11 cellular contexts compared by ENCODE assay signal in the genomic region with DNA sequence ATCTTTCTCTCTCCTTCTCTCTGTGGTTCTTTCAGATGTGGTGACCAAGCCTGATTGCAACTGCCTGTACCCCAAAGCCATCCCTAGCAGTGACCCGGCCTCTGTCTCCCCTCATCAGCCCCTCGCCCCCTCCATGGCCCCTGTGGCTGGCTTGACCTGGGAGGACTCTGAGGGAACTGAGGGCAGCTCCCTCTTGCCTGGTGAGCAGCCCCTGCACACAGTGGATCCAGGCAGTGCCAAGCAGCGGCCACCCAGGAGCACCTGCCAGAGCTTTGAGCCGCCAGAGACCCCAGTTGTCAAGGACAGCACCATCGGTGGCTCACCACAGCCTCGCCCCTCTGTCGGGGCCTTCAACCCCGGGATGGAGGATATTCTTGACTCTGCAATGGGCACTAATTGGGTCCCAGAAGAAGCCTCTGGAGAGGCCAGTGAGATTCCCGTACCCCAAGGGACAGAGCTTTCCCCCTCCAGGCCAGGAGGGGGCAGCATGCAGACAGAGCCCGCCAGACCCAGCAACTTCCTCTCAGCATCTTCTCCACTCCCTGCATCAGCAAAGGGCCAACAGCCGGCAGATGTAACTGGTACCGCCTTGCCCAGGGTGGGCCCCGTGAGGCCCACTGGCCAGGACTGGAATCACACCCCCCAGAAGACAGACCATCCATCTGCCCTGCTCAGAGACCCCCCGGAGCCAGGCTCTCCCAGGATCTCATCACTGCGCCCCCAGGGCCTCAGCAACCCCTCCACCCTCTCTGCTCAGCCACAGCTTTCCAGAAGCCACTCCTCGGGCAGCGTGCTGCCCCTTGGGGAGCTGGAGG. TPM values are rescaled to one million over a fixed set of nuclear protein-coding genes. Genes with fewer than 3 reads are reported as not detected.
A peak's percentile ranks its signal among the peaks of the same experiment; 100 is the strongest.
DNase-seq lines count a peak whose midpoint lies in the region; ATAC-seq and TF ChIP-seq lines count a peak whose summit lies in the region.
"Had no signal": no experiment of that assay in that cellular context is flagged by ENCODE, and none has a peak within 500 bp of the region (broad histone marks: within the 10 kb centered on the region; RNA-seq: fewer than 3 reads in every experiment).

No MANE protein-coding gene starts in this region.

- peak overlapping the region; percentile 38 for H3K4me3 ChIP-seq in SU-DHL-6 (ENCODE audit: insufficient read depth, low read length, poor library complexity, severe bottlenecking)
- no peak overlapping the region for H3K4me3 ChIP-seq in tibial nerve

- H2AFZ ChIP-seq in SU-DHL-6 (ENCODE audit: low read depth, low read length, severe bottlenecking), result peak overlapping the region; percentile 76

- no peaks in the 10 kb centered on the region for H4K20me1 ChIP-seq in SU-DHL-6 (ENCODE audit: low read depth, low read length)

- TF ChIP-seq POLR2A in tibial nerve (IDR thresholded peaks at IDR 0.05), result no peak

- no peaks in the 10 kb centered on the region for H3K9me2 ChIP-seq in SU-DHL-6 (replicated peaks; ENCODE audit: insufficient read depth, low read length)

- peak overlapping the region in 1 of 10 donors; percentile 11 for H3K4me3 Mint-ChIP-seq in naive thymus-derived CD8-positive, alpha-beta T cell
- H3K4me3 Mint-ChIP-seq: activated T-cell treated with anti-CD3 and anti-CD28 coated beads, Interleukin-2, amount 50 U/mL, for 72 hours had no signal

- H3K27ac Mint-ChIP-seq in naive thymus-derived CD8-positive, alpha-beta T cell, result no peak overlapping the region
- H3K27ac Mint-ChIP-seq: activated T-cell treated with anti-CD3 and anti-CD28 coated beads, Interleukin-2, amount 50 U/mL, for 72 hours had no signal

- peak overlapping the region; percentile 43 for H3K9ac ChIP-seq in SU-DHL-6 (ENCODE audit: low read length)

- POLR2A ChIA-PET in naive thymus-derived CD8-positive, alpha-beta T cell (lab: Charles Lee), result no interaction called here

- H3K27ac ChIP-seq in SU-DHL-6 (ENCODE audit: low read depth, low read length) (no peak overlapping the region), foreskin keratinocyte (no peak overlapping the region), tibial nerve (peak overlapping the region in 2 of 4 donors; percentile 7 to 86)
- H3K27ac ChIP-seq: neutrophil had no signal

- peaks cover 0 to 19% (median 14%) of the 10 kb centered on the region in 3 donors for H3K36me3 Mint-ChIP-seq in naive thymus-derived CD8-positive, alpha-beta T cell

- no peak for TF ChIP-seq EP300 in tibial nerve (IDR thresholded peaks at IDR 0.05)

- WGBS in tibial nerve, 2 donors, result 79% methylated on average over 16 to 17 of the region's 17 CpGs

- H3K9me3 ChIP-seq in SU-DHL-6 (ENCODE audit: insufficient read depth, low read length) (no peaks in the 10 kb centered on the region), tibial nerve (no peaks in the 10 kb centered on the region)
- H3K9me3 ChIP-seq: neutrophil had no signal

- H3K27me3 Mint-ChIP-seq in naive thymus-derived CD8-positive, alpha-beta T cell, result peaks cover 0 to 3% (median 0%) of the 10 kb centered on the region in 5 donors

- H3K9me3 Mint-ChIP-seq in naive thymus-derived CD8-positive, alpha-beta T cell, result no peaks in the 10 kb centered on the region

- DNase-seq in cardiac septum (ENCODE audit: low spot score) (peak; percentile 70), Right ventricle myocardium inferior (ENCODE audit: missing footprints) (no peak), foreskin keratinocyte (no peak), tibial nerve (ENCODE audit: low spot score in 2 of 2) (no peak)
- no peak for DNase-seq in activated naive CD4-positive, alpha-beta T cell treated with anti-CD3 and anti-CD28 coated beads, Interleukin-2, amount 50 U/mL, for 16 hours
- no peak for DNase-seq in naive thymus-derived CD8-positive, alpha-beta T cell
- DNase-seq: activated T-cell treated with anti-CD3 and anti-CD28 coated beads, Interleukin-2, amount 50 U/mL, for 72 hours; DMS79 had no signal

- H3K27me3 ChIP-seq in SU-DHL-6 (ENCODE audit: low read length), result no peaks in the 10 kb centered on the region
- no peaks in the 10 kb centered on the region for H3K27me3 ChIP-seq in foreskin keratinocyte
- no peaks in the 10 kb centered on the region for H3K27me3 ChIP-seq in tibial nerve
- H3K27me3 ChIP-seq: neutrophil had no signal

- H3K4me2 ChIP-seq in SU-DHL-6 (ENCODE audit: low read depth, low read length, poor library complexity, severe bottlenecking), result peak overlapping the region; percentile 54

- ATAC-seq in Right ventricle myocardium inferior, result no peak
- ATAC-seq in foreskin keratinocyte, result no peak
- ATAC-seq in HG02973 (IDR thresholded peaks at IDR 0.05; ENCODE audit: unreplicated experiment), result no peak
- no peak for ATAC-seq in naive thymus-derived CD8-positive, alpha-beta T cell

- H3K4me1 ChIP-seq in foreskin keratinocyte (no peaks in the 10 kb centered on the region), tibial nerve (peaks cover 0 to 74% (median 19%) of the 10 kb centered on the region in 4 donors)

- H3F3A ChIP-seq in SU-DHL-6 (ENCODE audit: insufficient read depth), result no peaks in the 10 kb centered on the region

- TF ChIP-seq CTCF in SU-DHL-6 (IDR thresholded peaks at IDR 0.05; ENCODE audit: insufficient read depth, low read length, poor library complexity, severe bottlenecking), result peak; percentile 69
- peak; percentile 46 for TF ChIP-seq CTCF in foreskin keratinocyte (conservative IDR thresholded peaks at IDR 0.05)
- peak in 4 of 5 experiments; percentile 13 to 40 (median 23) for TF ChIP-seq CTCF in tibial nerve (IDR thresholded peaks at IDR 0.05)

- H3K79me2 ChIP-seq in SU-DHL-6 (ENCODE audit: insufficient read depth, low read length), result no peaks in the 10 kb centered on the region

- H3K4me1 Mint-ChIP-seq in naive thymus-derived CD8-positive, alpha-beta T cell, result peaks cover 0 to 10% (median under 1%) of the 10 kb centered on the region in 4 donors

- intact Hi-C loops in cardiac septum (cut with DNase I) (no loop called here), Right ventricle myocardium inferior (cut with DNase I) (no loop called here)

- H3K36me3 ChIP-seq in SU-DHL-6 (ENCODE audit: low read length) (no peaks in the 10 kb centered on the region), tibial nerve (peaks cover 0 to 88% (median 8%) of the 10 kb centered on the region in 3 donors)

RNA-seq across cellular contexts. Expression of gene CSF1, which starts 12.7 kb away (rescaled TPM):
- total RNA-seq in cardiac septum (16.7 TPM), Right ventricle myocardium inferior (19.0 TPM), foreskin keratinocyte (1.8 and 1.9 TPM in 2 replicates), tibial nerve (100 to 1,000 TPM in 2 of 4 donors, 10 to 100 TPM in 2; 66.8 to 124 (median 90.8) TPM)
- polyA plus RNA-seq in foreskin keratinocyte, result 1.2 TPM in 2 replicates
- total RNA-seq in naive thymus-derived CD8-positive, alpha-beta T cell, result under 1 TPM; 0.27 to 0.44 TPM
- polyA plus RNA-seq in naive thymus-derived CD8-positive, alpha-beta T cell, result 1 to 10 TPM in 2 of 3 donors, under 1 TPM in 1; 0.68 to 1.6 (median 1.1) TPM
